8 cellular contexts compared by ENCODE assay signal in the genomic region with DNA sequence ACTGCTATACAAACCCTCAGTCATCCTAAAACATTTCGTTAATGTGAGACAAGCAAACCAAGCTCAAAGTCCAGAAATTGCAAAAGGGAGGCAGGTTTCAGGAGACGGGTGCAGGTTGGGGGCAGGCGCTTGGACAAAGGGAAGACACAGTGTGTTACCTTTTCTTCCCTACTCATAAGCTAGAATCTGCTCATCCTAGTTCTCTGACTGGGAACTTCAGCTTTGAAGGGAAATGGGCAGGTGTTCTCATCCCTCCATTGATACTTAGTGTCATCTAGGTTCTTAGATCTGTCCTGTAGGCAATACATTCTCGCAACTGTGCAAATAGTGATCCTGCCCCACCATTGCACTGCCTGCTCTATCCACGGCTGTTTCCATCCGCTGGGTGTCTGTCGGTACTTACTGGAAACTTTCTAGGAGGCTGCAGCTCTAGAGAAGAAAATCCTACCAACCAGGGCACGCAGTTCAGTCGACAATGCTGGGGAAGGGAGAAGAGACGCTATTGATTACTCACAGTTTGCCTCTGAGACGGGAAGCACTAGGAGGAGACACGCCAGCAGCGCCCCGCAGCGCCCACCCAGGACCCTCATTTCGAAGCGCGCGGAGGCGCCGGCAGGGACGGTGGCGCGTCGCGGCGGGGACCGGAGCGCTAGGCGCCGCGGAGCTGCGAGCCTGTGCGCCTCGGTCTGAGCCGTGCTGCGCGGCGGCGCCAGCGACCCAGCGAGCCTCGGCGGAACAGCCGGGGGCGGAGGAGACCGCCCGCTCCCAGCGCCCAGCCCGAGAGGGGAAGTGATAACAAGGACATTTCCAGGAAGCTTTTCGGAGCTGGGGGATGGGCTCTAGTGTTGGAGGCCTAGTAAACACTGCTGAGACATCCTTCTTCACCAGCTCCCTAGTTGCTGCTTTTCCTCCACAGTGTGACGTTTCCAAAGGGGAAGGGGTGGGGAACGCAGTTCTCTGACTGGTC. TPM values are rescaled to one million over a fixed set of nuclear protein-coding genes. Genes with fewer than 3 reads are reported as not detected.
DNase-seq lines count a peak whose midpoint lies in the region; ATAC-seq lines count a peak whose summit lies in the region.

A gene (minus strand): TSS at position 737 of the 967 bp plus-strand sequence. CDS start 147 bp downstream, at position 590.

- DNase-seq in ACHN (peak; percentile 77), NCI-H446 treated with DMSO at 0.1 percent for 48 hours (lab: John Stamatoyannopoulos, UW) (peak; percentile 57), dermis blood vessel endothelial cell (peak; percentile 81)
- peak; percentile 68 for DNase-seq in activated CD4-positive, alpha-beta T cell treated with anti-CD3 and anti-CD28 coated beads for 48 hours
- DNase-seq in stimulated activated CD4-positive, alpha-beta T cell treated with anti-CD3 and anti-CD28 coated beads, Interleukin-12 subunit alpha, Interleukin-12 subunit beta, amount 100 ng/mL, for 48 hours (ENCODE audit: low read depth in 2 of 3, low spot score in 1 of 3) = peak; percentile 38 to 51 (median 43)

- in situ Hi-C loops in ACHN (cut with HindIII; ENCODE audit: low pct_ligation_motif_present, low pct_unique_long_range_greater_than_20kb, low sequenced_read_pairs) = no loop called here

- ATAC-seq in GM18520 (IDR thresholded peaks at IDR 0.05; ENCODE audit: unreplicated experiment) (peak; percentile 58), HG03066 (IDR thresholded peaks at IDR 0.05; ENCODE audit: low read depth, unreplicated experiment) (peak; percentile 75)

- H3K27ac ChIP-seq in layer of hippocampus (ENCODE audit: low read depth, low read length) = peak within 1 kb of the TSS; percentile 73

- H3K27me3 ChIP-seq in layer of hippocampus (ENCODE audit: control insufficient read depth, insufficient read depth, low read length) = no peaks in the 10 kb centered on the region

RNA-seq across cellular contexts. Expression of the gene that starts here (rescaled TPM):
- total RNA-seq in dermis blood vessel endothelial cell = 19.2 and 23.0 TPM in 2 replicates

Comparison
In these comparisons a context has a peak if more than half of its experiments do, and no peak if none do; other contexts are left out.
1. Peak in every context shown above with its lines: DNase-seq, ATAC-seq and H3K27ac ChIP-seq.